Comparison of ENCODE assay signal across 8 cellular contexts in the genomic region with DNA sequence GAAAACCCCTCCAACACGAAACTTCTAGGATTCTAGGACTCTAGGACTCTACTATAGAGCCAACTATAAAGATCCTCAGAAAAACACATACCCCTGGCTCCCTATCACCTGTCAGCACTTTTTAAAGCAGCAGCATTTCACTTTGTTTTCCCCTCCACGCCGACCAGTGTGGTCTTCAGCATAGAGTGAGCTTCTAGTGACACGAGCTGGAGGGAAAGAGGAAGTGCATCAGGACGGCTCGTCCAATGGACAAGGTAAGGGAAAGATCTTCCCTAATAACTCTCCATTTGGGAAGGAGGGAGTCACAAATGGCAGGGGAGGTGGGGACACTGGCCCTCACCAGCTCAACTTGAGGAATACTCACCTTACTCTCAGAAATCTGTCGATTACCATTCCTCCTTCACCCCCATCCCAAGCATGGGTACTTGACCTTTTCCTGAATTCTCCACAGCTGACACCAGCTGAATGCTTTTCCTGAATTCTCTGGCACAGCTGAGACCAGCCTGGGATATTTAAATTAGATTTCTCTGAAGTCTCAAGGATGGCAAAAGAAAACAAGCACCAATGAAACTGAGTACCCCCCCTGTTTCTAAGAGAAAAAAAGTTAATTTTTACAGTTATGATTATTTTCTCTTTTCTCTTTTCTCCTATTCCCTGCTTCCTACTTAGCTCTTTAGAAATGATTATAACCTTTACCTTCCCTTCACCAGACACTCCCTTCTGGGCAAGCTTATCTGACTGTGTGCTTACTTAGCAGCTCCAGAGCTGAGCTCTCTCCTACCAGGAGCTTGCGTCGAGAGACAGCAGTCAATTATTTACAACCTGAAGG. TPM values are rescaled to one million over a fixed set of nuclear protein-coding genes. Genes with fewer than 3 reads are reported as not detected.
DNase-seq lines count a peak whose midpoint lies in the region; ATAC-seq and TF ChIP-seq lines count a peak whose summit lies in the region.

No MANE protein-coding gene starts in this region.

- H3K27me3 ChIP-seq in parathyroid adenoma (ENCODE audit: control insufficient read depth, insufficient read depth, low read length) = no peaks in the 10 kb centered on the region

- H3K27ac ChIP-seq in parathyroid adenoma = no peak overlapping the region

- POLR2A ChIA-PET in activated CD4-positive, alpha-beta T cell treated with anti-CD3 and anti-CD28 coated beads, Interleukin-2, amount 10 ng/mL, durations not matched to agents 7 days and 5 days (lab: Charles Lee) = interaction anchor here (0.6 kb wide), 1 partner anchor 60 kb away, joined by 3 read pairs; no protein-coding TSS in a partner anchor

- no peaks in the 10 kb centered on the region for H3K9me3 Mint-ChIP-seq in activated CD4-positive, alpha-beta T cell treated with anti-CD3 and anti-CD28 coated beads, Interleukin-2, amount 10 ng/mL, durations not matched to agents 7 days and 5 days

- no peak overlapping the region for H3K27ac Mint-ChIP-seq in activated CD4-positive, alpha-beta T cell treated with anti-CD3 and anti-CD28 coated beads, Interleukin-2, amount 10 ng/mL, durations not matched to agents 7 days and 5 days

- no peak overlapping the region for H3K4me3 ChIP-seq in parathyroid adenoma (ENCODE audit: low read depth, low read length)

- no peaks in the 10 kb centered on the region for H3K36me3 ChIP-seq in parathyroid adenoma (ENCODE audit: control insufficient read depth, insufficient read depth, low read length)

- no peak overlapping the region for H2AFZ ChIP-seq in parathyroid adenoma

- H3K4me1 ChIP-seq in parathyroid adenoma = peaks cover 6% of the 10 kb centered on the region

- no peak overlapping the region for H3K4me2 ChIP-seq in parathyroid adenoma (ENCODE audit: low read length)

- peaks cover 5% of the 10 kb centered on the region for H3K27me3 Mint-ChIP-seq in activated CD4-positive, alpha-beta T cell treated with anti-CD3 and anti-CD28 coated beads, Interleukin-2, amount 10 ng/mL, durations not matched to agents 7 days and 5 days

- H3K4me3 Mint-ChIP-seq in activated CD4-positive, alpha-beta T cell treated with anti-CD3 and anti-CD28 coated beads, Interleukin-2, amount 10 ng/mL, durations not matched to agents 7 days and 5 days = no peak overlapping the region

- CTCF ChIA-PET in activated CD4-positive, alpha-beta T cell treated with anti-CD3 and anti-CD28 coated beads, Interleukin-2, amount 10 ng/mL, durations not matched to agents 7 days and 5 days (lab: Charles Lee) = interaction anchor here (1.0 to 3.2 kb wide), 14 partner anchors 9 to 461 kb away, joined by 3 to 13 read pairs (median 5); no protein-coding TSS in a partner anchor

- no peaks in the 10 kb centered on the region for H3K79me2 ChIP-seq in parathyroid adenoma

- peak; percentile 39 for DNase-seq in activated CD4-positive, alpha-beta T cell treated with anti-CD3 and anti-CD28 coated beads, Interleukin-2, amount 10 ng/mL, durations not matched to agents 7 days and 5 days
- no peak for DNase-seq in activated CD4-positive, alpha-beta T cell treated with anti-CD3 and anti-CD28 coated beads for 48 hours
- peak; percentile 29 for DNase-seq in NCI-H1417 treated with DMSO at 0.1 percent for 48 hours (lab: John Stamatoyannopoulos, UW)
- peak; percentile 26 for DNase-seq in UCSD-AML1 (lab: John Stamatoyannopoulos, UW; ENCODE audit: unreplicated experiment)
- DNase-seq in glomerular visceral epithelial cell (ENCODE audit: extremely low spot score) = peak; percentile 42
- DNase-seq in NCI-H1048 (lab: John Stamatoyannopoulos, UW) = no peak

- peaks cover 12% of the 10 kb centered on the region for H3K4me1 Mint-ChIP-seq in activated CD4-positive, alpha-beta T cell treated with anti-CD3 and anti-CD28 coated beads, Interleukin-2, amount 10 ng/mL, durations not matched to agents 7 days and 5 days

- no peak for ATAC-seq in GM18907 (IDR thresholded peaks at IDR 0.05; ENCODE audit: unreplicated experiment)

- TF ChIP-seq CTCF in parathyroid adenoma (IDR thresholded peaks at IDR 0.05) = peak; percentile 52

- no peaks in the 10 kb centered on the region for H3K9me3 ChIP-seq in parathyroid adenoma (ENCODE audit: control insufficient read depth, low read length)

- no peaks in the 10 kb centered on the region for H3K36me3 Mint-ChIP-seq in activated CD4-positive, alpha-beta T cell treated with anti-CD3 and anti-CD28 coated beads, Interleukin-2, amount 10 ng/mL, durations not matched to agents 7 days and 5 days (ENCODE audit: low read depth)

- no peak overlapping the region for H3K9ac ChIP-seq in parathyroid adenoma

RNA-seq across cellular contexts. Expression of a gene that starts 33.3 kb away (rescaled TPM):
- not detected for total RNA-seq in activated CD4-positive, alpha-beta T cell treated with anti-CD3 and anti-CD28 coated beads, Interleukin-2, amount 10 ng/mL, durations not matched to agents 7 days and 5 days

Comparison
In these comparisons a context has a peak if more than half of its experiments do, and no peak if none do; other contexts are left out.
1. DNase-seq: peak in activated CD4-positive, alpha-beta T cell treated with anti-CD3 and anti-CD28 coated beads, Interleukin-2, amount 10 ng/mL, durations not matched to agents 7 days and 5 days (single experiment), NCI-H1417 treated with DMSO at 0.1 percent for 48 hours (single experiment), UCSD-AML1 (single experiment) and glomerular visceral epithelial cell (single experiment); none in activated CD4-positive, alpha-beta T cell treated with anti-CD3 and anti-CD28 coated beads for 48 hours (single experiment) and NCI-H1048 (single experiment).